1 cellular context compared by ENCODE assay signal in the genomic region with DNA sequence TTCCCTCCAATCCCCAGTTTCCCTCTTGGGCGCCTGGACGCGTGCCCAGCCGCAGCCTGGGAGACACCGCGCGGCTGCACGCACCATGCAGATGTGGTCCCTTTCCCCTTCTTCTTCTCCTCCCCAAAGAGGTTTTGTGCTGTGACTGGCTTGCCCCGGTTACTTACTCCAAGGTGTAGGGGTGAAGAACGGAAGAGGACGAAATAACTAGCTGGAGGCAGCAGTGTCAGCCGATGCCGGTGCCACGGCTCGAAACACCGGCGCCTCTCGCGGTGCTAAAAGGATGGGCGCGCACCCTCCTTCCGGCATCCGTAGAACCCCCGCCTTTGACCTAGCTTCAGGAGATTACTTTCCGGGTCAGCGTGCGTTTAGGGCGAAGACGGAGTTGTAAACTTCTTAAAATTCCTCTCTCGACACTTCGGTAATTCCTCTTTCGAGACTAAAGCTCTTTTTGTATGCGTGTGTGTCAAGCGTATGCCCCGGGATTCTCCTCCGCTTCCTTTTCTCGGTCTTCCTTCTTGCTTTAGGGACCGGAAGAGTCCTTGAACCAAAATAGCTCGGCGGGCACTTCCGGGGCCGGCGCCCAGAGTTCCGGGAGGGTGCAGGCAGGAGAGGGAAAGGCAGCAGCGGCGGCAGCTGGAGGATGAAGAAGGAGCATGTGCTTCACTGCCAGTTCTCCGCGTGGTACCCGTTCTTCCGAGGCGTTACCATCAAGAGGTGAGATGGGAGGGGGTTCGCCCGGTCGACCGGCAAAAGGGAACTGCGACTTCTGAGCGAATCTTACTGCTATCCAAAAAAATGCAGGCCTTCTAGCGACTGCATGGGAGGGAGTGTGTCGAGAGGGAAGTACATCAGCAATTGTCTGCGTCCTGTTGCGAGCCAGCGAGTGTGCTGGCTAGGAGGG.
TF ChIP-seq lines count a peak whose summit lies in the region.

A gene with protein sequence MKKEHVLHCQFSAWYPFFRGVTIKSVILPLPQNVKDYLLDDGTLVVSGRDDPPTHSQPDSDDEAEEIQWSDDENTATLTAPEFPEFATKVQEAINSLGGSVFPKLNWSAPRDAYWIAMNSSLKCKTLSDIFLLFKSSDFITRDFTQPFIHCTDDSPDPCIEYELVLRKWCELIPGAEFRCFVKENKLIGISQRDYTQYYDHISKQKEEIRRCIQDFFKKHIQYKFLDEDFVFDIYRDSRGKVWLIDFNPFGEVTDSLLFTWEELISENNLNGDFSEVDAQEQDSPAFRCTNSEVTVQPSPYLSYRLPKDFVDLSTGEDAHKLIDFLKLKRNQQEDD (plus strand): TSS at position 586 of the 904 bp plus-strand sequence. CDS start 58 bp downstream, at position 644.
A gene (minus strand): TSS at position 289 of the 904 bp plus-strand sequence. CDS start 9,600 bp downstream, outside the sequence.

TF ChIP-seq in HepG2, 621 proteins besides CTCF, POLR2A, EP300 and RAD21 (continued from another document and continues in another):
- TF ChIP-seq, protein P1, sequence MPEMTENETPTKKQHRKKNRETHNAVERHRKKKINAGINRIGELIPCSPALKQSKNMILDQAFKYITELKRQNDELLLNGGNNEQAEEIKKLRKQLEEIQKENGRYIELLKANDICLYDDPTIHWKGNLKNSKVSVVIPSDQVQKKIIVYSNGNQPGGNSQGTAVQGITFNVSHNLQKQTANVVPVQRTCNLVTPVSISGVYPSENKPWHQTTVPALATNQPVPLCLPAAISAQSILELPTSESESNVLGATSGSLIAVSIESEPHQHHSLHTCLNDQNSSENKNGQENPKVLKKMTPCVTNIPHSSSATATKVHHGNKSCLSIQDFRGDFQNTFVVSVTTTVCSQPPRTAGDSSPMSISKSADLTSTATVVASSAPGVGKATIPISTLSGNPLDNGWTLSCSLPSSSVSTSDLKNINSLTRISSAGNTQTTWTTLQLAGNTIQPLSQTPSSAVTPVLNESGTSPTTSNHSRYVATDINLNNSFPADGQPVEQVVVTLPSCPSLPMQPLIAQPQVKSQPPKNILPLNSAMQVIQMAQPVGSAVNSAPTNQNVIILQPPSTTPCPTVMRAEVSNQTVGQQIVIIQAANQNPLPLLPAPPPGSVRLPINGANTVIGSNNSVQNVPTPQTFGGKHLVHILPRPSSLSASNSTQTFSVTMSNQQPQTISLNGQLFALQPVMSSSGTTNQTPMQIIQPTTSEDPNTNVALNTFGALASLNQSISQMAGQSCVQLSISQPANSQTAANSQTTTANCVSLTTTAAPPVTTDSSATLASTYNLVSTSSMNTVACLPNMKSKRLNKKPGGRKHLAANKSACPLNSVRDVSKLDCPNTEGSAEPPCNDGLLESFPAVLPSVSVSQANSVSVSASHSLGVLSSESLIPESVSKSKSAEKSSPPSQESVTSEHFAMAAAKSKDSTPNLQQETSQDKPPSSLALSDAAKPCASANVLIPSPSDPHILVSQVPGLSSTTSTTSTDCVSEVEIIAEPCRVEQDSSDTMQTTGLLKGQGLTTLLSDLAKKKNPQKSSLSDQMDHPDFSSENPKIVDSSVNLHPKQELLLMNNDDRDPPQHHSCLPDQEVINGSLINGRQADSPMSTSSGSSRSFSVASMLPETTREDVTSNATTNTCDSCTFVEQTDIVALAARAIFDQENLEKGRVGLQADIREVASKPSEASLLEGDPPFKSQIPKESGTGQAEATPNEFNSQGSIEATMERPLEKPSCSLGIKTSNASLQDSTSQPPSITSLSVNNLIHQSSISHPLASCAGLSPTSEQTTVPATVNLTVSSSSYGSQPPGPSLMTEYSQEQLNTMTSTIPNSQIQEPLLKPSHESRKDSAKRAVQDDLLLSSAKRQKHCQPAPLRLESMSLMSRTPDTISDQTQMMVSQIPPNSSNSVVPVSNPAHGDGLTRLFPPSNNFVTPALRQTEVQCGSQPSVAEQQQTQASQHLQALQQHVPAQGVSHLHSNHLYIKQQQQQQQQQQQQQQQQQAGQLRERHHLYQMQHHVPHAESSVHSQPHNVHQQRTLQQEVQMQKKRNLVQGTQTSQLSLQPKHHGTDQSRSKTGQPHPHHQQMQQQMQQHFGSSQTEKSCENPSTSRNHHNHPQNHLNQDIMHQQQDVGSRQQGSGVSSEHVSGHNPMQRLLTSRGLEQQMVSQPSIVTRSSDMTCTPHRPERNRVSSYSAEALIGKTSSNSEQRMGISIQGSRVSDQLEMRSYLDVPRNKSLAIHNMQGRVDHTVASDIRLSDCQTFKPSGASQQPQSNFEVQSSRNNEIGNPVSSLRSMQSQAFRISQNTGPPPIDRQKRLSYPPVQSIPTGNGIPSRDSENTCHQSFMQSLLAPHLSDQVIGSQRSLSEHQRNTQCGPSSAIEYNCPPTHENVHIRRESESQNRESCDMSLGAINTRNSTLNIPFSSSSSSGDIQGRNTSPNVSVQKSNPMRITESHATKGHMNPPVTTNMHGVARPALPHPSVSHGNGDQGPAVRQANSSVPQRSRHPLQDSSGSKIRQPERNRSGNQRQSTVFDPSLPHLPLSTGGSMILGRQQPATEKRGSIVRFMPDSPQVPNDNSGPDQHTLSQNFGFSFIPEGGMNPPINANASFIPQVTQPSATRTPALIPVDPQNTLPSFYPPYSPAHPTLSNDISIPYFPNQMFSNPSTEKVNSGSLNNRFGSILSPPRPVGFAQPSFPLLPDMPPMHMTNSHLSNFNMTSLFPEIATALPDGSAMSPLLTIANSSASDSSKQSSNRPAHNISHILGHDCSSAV (CRISPR knock-in tag; IDR thresholded peaks at IDR 0.05; ENCODE audit: borderline replicate concordance) = no peak
- TF ChIP-seq ZC3H4 (CRISPR knock-in tag; IDR thresholded peaks at IDR 0.05; ENCODE audit: borderline replicate concordance) (no peak), PRMT3 (CRISPR knock-in tag; IDR thresholded peaks at IDR 0.05; ENCODE audit: borderline replicate concordance, low read depth) (peak; percentile 64; the same call in 1 of the 2 replicates), ZNF782 (CRISPR knock-in tag; IDR thresholded peaks at IDR 0.05; ENCODE audit: borderline replicate concordance) (no peak), ZNF382 (CRISPR knock-in tag; IDR thresholded peaks at IDR 0.05; ENCODE audit: borderline replicate concordance) (no peak), RNF2 (conservative IDR thresholded peaks at IDR 0.05; ENCODE audit: low read depth) (peak; percentile 74; the same call in 1 of the 2 replicates), MYNN (CRISPR knock-in tag; IDR thresholded peaks at IDR 0.05; ENCODE audit: low read depth) (0 out of 2 replicates have a peak, but pooled peaks have one; percentile 55), SP2 (CRISPR knock-in tag; IDR thresholded peaks at IDR 0.05) (peak; percentile 52), U2AF1 (optimal IDR thresholded peaks at IDR 0.05; ENCODE audit: low read depth, low read length) (peak; percentile 91), U2AF2 (IDR thresholded peaks at IDR 0.05; ENCODE audit: low read depth, low read length) (no peak), NR2F2 (IDR thresholded peaks at IDR 0.05; ENCODE audit: borderline replicate concordance, low read depth) (no peak), ZNF3 (CRISPR knock-in tag; IDR thresholded peaks at IDR 0.05) (0 out of 2 replicates have a peak, but pooled peaks have one; percentile 25), ZNF850 (CRISPR knock-in tag; conservative IDR thresholded peaks at IDR 0.05) (no peak), JARID2 (CRISPR knock-in tag; IDR thresholded peaks at IDR 0.05; ENCODE audit: insufficient replicate concordance) (peak; percentile 64), ZNF558 (CRISPR knock-in tag; IDR thresholded peaks at IDR 0.05; ENCODE audit: borderline replicate concordance) (peak; percentile 88; the same call in 1 of the 2 replicates)
- TF ChIP-seq, protein P2, sequence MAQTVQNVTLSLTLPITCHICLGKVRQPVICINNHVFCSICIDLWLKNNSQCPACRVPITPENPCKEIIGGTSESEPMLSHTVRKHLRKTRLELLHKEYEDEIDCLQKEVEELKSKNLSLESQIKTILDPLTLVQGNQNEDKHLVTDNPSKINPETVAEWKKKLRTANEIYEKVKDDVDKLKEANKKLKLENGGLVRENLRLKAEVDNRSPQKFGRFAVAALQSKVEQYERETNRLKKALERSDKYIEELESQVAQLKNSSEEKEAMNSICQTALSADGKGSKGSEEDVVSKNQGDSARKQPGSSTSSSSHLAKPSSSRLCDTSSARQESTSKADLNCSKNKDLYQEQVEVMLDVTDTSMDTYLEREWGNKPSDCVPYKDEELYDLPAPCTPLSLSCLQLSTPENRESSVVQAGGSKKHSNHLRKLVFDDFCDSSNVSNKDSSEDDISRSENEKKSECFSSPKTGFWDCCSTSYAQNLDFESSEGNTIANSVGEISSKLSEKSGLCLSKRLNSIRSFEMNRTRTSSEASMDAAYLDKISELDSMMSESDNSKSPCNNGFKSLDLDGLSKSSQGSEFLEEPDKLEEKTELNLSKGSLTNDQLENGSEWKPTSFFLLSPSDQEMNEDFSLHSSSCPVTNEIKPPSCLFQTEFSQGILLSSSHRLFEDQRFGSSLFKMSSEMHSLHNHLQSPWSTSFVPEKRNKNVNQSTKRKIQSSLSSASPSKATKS (CRISPR knock-in tag; IDR thresholded peaks at IDR 0.05) = no peak
- TF ChIP-seq, protein P3, sequence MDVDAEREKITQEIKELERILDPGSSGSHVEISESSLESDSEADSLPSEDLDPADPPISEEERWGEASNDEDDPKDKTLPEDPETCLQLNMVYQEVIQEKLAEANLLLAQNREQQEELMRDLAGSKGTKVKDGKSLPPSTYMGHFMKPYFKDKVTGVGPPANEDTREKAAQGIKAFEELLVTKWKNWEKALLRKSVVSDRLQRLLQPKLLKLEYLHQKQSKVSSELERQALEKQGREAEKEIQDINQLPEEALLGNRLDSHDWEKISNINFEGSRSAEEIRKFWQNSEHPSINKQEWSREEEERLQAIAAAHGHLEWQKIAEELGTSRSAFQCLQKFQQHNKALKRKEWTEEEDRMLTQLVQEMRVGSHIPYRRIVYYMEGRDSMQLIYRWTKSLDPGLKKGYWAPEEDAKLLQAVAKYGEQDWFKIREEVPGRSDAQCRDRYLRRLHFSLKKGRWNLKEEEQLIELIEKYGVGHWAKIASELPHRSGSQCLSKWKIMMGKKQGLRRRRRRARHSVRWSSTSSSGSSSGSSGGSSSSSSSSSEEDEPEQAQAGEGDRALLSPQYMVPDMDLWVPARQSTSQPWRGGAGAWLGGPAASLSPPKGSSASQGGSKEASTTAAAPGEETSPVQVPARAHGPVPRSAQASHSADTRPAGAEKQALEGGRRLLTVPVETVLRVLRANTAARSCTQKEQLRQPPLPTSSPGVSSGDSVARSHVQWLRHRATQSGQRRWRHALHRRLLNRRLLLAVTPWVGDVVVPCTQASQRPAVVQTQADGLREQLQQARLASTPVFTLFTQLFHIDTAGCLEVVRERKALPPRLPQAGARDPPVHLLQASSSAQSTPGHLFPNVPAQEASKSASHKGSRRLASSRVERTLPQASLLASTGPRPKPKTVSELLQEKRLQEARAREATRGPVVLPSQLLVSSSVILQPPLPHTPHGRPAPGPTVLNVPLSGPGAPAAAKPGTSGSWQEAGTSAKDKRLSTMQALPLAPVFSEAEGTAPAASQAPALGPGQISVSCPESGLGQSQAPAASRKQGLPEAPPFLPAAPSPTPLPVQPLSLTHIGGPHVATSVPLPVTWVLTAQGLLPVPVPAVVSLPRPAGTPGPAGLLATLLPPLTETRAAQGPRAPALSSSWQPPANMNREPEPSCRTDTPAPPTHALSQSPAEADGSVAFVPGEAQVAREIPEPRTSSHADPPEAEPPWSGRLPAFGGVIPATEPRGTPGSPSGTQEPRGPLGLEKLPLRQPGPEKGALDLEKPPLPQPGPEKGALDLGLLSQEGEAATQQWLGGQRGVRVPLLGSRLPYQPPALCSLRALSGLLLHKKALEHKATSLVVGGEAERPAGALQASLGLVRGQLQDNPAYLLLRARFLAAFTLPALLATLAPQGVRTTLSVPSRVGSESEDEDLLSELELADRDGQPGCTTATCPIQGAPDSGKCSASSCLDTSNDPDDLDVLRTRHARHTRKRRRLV (CRISPR knock-in tag; IDR thresholded peaks at IDR 0.05) = peak; percentile 79; the same call in 1 of the 2 replicates
- TF ChIP-seq, protein P4, sequence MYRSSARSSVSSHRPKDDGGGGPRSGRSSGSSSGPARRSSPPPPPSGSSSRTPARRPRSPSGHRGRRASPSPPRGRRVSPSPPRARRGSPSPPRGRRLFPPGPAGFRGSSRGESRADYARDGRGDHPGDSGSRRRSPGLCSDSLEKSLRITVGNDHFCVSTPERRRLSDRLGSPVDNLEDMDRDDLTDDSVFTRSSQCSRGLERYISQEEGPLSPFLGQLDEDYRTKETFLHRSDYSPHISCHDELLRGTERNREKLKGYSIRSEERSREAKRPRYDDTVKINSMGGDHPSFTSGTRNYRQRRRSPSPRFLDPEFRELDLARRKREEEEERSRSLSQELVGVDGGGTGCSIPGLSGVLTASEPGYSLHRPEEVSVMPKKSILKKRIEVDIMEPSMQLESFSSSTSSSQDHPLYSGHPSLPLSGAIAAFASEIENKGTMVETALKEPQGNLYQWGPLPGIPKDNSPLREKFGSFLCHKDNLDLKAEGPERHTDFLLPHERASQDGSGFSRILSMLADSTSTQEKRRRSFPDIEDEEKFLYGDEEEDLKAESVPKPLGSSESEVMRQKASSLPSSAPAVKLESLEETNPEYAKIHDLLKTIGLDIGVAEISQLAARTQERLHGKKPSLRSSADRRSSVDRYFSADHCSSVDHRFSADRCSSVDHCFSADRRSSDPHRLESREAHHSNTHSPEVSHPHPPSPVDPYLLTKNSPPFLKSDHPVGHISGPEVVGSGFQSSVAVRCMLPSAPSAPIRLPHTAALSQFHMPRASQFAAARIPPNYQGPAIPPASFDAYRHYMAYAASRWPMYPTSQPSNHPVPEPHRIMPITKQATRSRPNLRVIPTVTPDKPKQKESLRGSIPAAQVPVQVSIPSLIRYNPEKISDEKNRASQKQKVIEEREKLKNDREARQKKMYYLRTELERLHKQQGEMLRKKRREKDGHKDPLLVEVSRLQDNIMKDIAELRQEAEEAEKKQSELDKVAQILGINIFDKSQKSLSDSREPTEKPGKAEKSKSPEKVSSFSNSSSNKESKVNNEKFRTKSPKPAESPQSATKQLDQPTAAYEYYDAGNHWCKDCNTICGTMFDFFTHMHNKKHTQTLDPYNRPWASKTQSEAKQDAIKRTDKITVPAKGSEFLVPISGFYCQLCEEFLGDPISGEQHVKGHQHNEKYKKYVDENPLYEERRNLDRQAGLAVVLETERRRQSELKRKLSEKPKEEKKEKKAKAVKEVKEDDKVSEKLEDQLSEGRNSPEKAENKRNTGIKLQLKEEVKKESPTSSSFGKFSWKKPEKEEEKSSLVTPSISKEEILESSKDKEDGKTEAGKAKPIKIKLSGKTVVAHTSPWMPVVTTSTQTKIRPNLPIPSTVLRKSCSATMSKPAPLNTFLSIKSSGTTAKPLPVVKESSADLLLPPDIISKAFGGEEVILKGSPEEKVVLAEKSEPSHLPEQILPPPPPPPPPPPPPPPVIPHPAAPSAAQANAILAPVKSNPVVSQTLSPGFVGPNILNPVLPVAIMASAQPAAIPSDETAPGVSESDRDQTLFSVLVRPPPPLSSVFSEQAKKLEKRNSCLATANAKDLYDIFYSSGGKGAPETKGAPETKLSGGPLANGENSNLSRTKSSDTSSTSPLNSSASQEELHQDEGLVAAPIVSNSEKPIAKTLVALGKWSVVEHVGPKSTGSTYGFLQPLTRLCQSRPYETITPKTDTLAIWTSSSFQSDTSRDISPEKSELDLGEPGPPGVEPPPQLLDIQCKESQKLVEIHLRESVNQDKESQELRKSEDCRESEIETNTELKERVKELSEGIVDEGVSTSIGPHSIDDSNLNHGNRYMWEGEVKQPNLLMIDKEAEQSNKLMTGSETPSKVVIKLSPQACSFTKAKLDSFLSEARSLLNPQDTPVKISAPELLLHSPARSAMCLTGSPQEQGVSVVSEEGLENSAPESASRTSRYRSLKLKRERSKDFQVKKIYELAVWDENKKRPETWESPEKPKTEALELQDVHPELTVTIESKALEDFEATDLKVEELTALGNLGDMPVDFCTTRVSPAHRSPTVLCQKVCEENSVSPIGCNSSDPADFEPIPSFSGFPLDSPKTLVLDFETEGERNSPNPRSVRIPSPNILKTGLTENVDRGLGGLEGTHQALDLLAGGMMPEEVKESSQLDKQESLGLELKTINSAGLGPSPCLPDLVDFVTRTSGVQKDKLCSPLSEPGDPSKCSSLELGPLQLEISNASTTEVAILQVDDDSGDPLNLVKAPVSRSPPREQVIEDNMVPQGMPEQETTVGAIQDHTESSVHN (CRISPR knock-in tag; IDR thresholded peaks at IDR 0.05) = no peak
